17 cellular contexts compared by ENCODE assay signal in genomic region chr9:114200721-114201300, GRCh38. TPM values are rescaled to one million over a fixed set of nuclear protein-coding genes. Genes with fewer than 3 reads are reported as not detected.
DNase-seq lines count a peak whose midpoint lies in the region; ATAC-seq and TF ChIP-seq lines count a peak whose summit lies in the region.
"Had no signal": no experiment of that assay in that cellular context is flagged by ENCODE, and none has a peak within 500 bp of the region (broad histone marks: within the 10 kb centered on the region; RNA-seq: fewer than 3 reads in every experiment).

No MANE protein-coding gene starts in this region.

- TF ChIP-seq CTCF in right atrium auricular region (IDR thresholded peaks at IDR 0.05): no peak
- no peak for TF ChIP-seq CTCF in chondrocyte (IDR thresholded peaks at IDR 0.05)
- no peak for TF ChIP-seq CTCF in smooth muscle cell (IDR thresholded peaks at IDR 0.05; ENCODE audit: borderline replicate concordance, insufficient read depth, poor library complexity, severe bottlenecking)
- no peak for TF ChIP-seq CTCF in GM20000 (IDR thresholded peaks at IDR 0.05; ENCODE audit: extremely low read depth, missing control alignments)

- no peak overlapping the region for H3K4ac ChIP-seq in mesenchymal stem cell (ENCODE audit: low read depth in 1 of 2, low read length in 2 of 2)

- ATAC-seq in left ventricle myocardium superior (no peak), HG02885 (IDR thresholded peaks at IDR 0.05; ENCODE audit: poor library complexity, unreplicated experiment) (no peak)
- ATAC-seq: GM12878 had no signal

- DNase-seq in left ventricle myocardium superior: peak; percentile 15
- DNase-seq in right atrium auricular region (ENCODE audit: low spot score): no peak
- DNase-seq in chondrocyte (ENCODE audit: low spot score): no peak
- DNase-seq in mesenchymal stem cell: peak; percentile 48
- no peak for DNase-seq in smooth muscle cell (lab: John Stamatoyannopoulos, UW; ENCODE audit: unreplicated experiment)
- DNase-seq in GM20000 (ENCODE audit: low spot score): no peak
- DNase-seq in Ammon's horn (ENCODE audit: low spot score): no peak
- DNase-seq: 8988T; AML-193; Calu3; CD4-positive, CD25-positive, alpha-beta regulatory T cell; DMS 273 treated with DMSO at 0.1 percent for 48 hours; DMS79 had no signal

- intact Hi-C loops in left ventricle myocardium superior (cut with micrococcal nuclease): no loop called here

- peaks cover 0 to 10% of the 10 kb centered on the region in 2 donors for H3K4me1 ChIP-seq in right atrium auricular region
- no peaks in the 10 kb centered on the region for H3K4me1 ChIP-seq in mesenchymal stem cell (ENCODE audit: control insufficient read depth, insufficient read depth, low read depth, low read length)
- H3K4me1 ChIP-seq in smooth muscle cell (ENCODE audit: low read depth): peaks cover 9% of the 10 kb centered on the region
- H3K4me1 ChIP-seq: HAP-1 had no signal

- 88% methylated on average over 17 of the region's 17 CpGs for WGBS in mesenchymal stem cell
- whole genome bisulfite sequencing in smooth muscle cell (ENCODE audit: low lambda C conversion rate): 49% methylated on average over 17 of the region's 17 CpGs

- H3K36me3 ChIP-seq in right atrium auricular region (no peaks in the 10 kb centered on the region), mesenchymal stem cell (ENCODE audit: control insufficient read depth in 1 of 2, insufficient read depth in 2 of 2, low read depth in 1 of 2, low read length in 2 of 2) (peaks cover 5 to 84% of the 10 kb centered on the region in 2 experiments), smooth muscle cell (ENCODE audit: low read depth) (no peaks in the 10 kb centered on the region)

- H3K18ac ChIP-seq in mesenchymal stem cell (ENCODE audit: low read depth in 1 of 2, low read length in 2 of 2): no peak overlapping the region

- peaks cover 18% of the 10 kb centered on the region for H3F3A ChIP-seq in smooth muscle cell (ENCODE audit: low read depth)

- H3K23ac ChIP-seq in mesenchymal stem cell (ENCODE audit: low read length in 2 of 2): no peak overlapping the region

- H3K27me3 Mint-ChIP-seq in chondrocyte (ENCODE audit: low read depth): no peaks in the 10 kb centered on the region

- H3K9me3 ChIP-seq in right atrium auricular region (no peaks in the 10 kb centered on the region), mesenchymal stem cell (ENCODE audit: control insufficient read depth, low read length) (no peaks in the 10 kb centered on the region), smooth muscle cell (replicated peaks; ENCODE audit: low read depth) (no peaks in the 10 kb centered on the region)
- H3K9me3 ChIP-seq: BLaER1 treated with 17β-estradiol and CSF1 and Interleukin-3, amounts not matched to agents 10 nM and 100 nM; HAP-1 had no signal

- no peak overlapping the region for H4K8ac ChIP-seq in mesenchymal stem cell (ENCODE audit: low read length)

- peaks cover 18% of the 10 kb centered on the region for H3K36me3 Mint-ChIP-seq in chondrocyte (ENCODE audit: low read depth)
- H3K36me3 Mint-ChIP-seq: CD4-positive, CD25-positive, alpha-beta regulatory T cell had no signal

- H3K4me3 Mint-ChIP-seq in chondrocyte (ENCODE audit: unreplicated experiment): no peak overlapping the region
- H3K4me3 Mint-ChIP-seq: CD4-positive, CD25-positive, alpha-beta regulatory T cell had no signal

- H2BK5ac ChIP-seq in mesenchymal stem cell (ENCODE audit: low read depth, low read length, poor library complexity, severe bottlenecking): no peak overlapping the region

- H3K27ac ChIP-seq in right atrium auricular region: no peak overlapping the region
- no peak overlapping the region for H3K27ac ChIP-seq in mesenchymal stem cell (ENCODE audit: low read length, poor library complexity, severe bottlenecking)
- H3K27ac ChIP-seq in smooth muscle cell (ENCODE audit: low read depth): peak overlapping the region; percentile 95
- H3K27ac ChIP-seq: BLaER1 treated with 17β-estradiol and CSF1 and Interleukin-3, amounts not matched to agents 10 nM and 100 nM had no signal

- H3K4me3 ChIP-seq in right atrium auricular region (no peak overlapping the region), mesenchymal stem cell (ENCODE audit: insufficient read depth in 1 of 2, low read depth in 1 of 2, low read length in 2 of 2) (no peak overlapping the region), smooth muscle cell (no peak overlapping the region)
- H3K4me3 ChIP-seq: BLaER1 treated with 17β-estradiol and CSF1 and Interleukin-3, amounts not matched to agents 10 nM and 100 nM; GM12878; HAP-1 had no signal

- H3K9ac ChIP-seq in mesenchymal stem cell (ENCODE audit: low read length): no peak overlapping the region
- H3K9ac ChIP-seq in smooth muscle cell (ENCODE audit: low read depth): peak overlapping the region; percentile 71
- H3K9ac ChIP-seq: BLaER1 treated with 17β-estradiol and CSF1 and Interleukin-3, amounts not matched to agents 10 nM and 100 nM had no signal

- H3K79me1 ChIP-seq in mesenchymal stem cell (replicated peaks; ENCODE audit: low read length, poor library complexity, severe bottlenecking): peaks cover 6% of the 10 kb centered on the region

- H4K20me1 ChIP-seq in smooth muscle cell (ENCODE audit: low read depth): no peaks in the 10 kb centered on the region

- H2AFZ ChIP-seq in mesenchymal stem cell (ENCODE audit: low read depth, low read length): no peak overlapping the region
- H2AFZ ChIP-seq in smooth muscle cell (ENCODE audit: low read depth): no peak overlapping the region

- H2AK5ac ChIP-seq in mesenchymal stem cell (ENCODE audit: low read length, severe bottlenecking): no peak overlapping the region

- no peak overlapping the region for H2BK15ac ChIP-seq in mesenchymal stem cell (ENCODE audit: low read depth, poor library complexity, severe bottlenecking)

- peak overlapping the region; percentile 82 for H3K27ac Mint-ChIP-seq in chondrocyte (ENCODE audit: unreplicated experiment)
- H3K27ac Mint-ChIP-seq: CD4-positive, CD25-positive, alpha-beta regulatory T cell had no signal

- H3K9me3 Mint-ChIP-seq in chondrocyte (ENCODE audit: low read depth): no peaks in the 10 kb centered on the region
- H3K9me3 Mint-ChIP-seq: CD4-positive, CD25-positive, alpha-beta regulatory T cell had no signal

- no peak overlapping the region for H4K91ac ChIP-seq in mesenchymal stem cell (ENCODE audit: low read length)

- H2BK120ac ChIP-seq in mesenchymal stem cell (ENCODE audit: low read depth, low read length): no peak overlapping the region

- H2BK12ac ChIP-seq in mesenchymal stem cell (ENCODE audit: low read length in 2 of 2): no peak overlapping the region

- no peak overlapping the region for H3K14ac ChIP-seq in mesenchymal stem cell (ENCODE audit: low read length in 2 of 2)

- peaks cover 24% of the 10 kb centered on the region for H3K4me1 Mint-ChIP-seq in chondrocyte (ENCODE audit: low read depth)
- H3K4me1 Mint-ChIP-seq: CD4-positive, CD25-positive, alpha-beta regulatory T cell had no signal

- H3K27me3 ChIP-seq in right atrium auricular region (no peaks in the 10 kb centered on the region), mesenchymal stem cell (ENCODE audit: control insufficient read depth in 1 of 2, insufficient read depth in 1 of 2, low read length in 2 of 2) (no peaks in the 10 kb centered on the region), smooth muscle cell (ENCODE audit: low read depth) (no peaks in the 10 kb centered on the region)
- H3K27me3 ChIP-seq: BLaER1 treated with 17β-estradiol and CSF1 and Interleukin-3, amounts not matched to agents 10 nM and 100 nM had no signal

- H3K4me2 ChIP-seq in mesenchymal stem cell (ENCODE audit: low read length, poor library complexity, severe bottlenecking) (no peak overlapping the region), smooth muscle cell (peak overlapping the region; percentile 54)
- H3K4me2 ChIP-seq: BLaER1 treated with 17β-estradiol and CSF1 and Interleukin-3, amounts not matched to agents 10 nM and 100 nM had no signal

- no peaks in the 10 kb centered on the region for H3K79me2 ChIP-seq in smooth muscle cell (ENCODE audit: low read depth)

RNA-seq across cellular contexts. Expression of gene COL27A1, which starts 45.5 kb away (rescaled TPM):
- total RNA-seq in left ventricle myocardium superior (11.0 TPM), right atrium auricular region (1 to 10 TPM; 1.5 to 2.7 TPM), chondrocyte (45.9 to 52.9 TPM (median 48.5 TPM) in 3 replicates), smooth muscle cell (18.1 and 20.7 TPM in 2 replicates)
- polyA plus RNA-seq in mesenchymal stem cell (2013, experiment 1 of 2): 13.9 TPM
- polyA plus RNA-seq in mesenchymal stem cell (2013, experiment 2 of 2): 12.5 TPM
- 19.9 and 33.5 TPM in 2 replicates for polyA plus RNA-seq in smooth muscle cell
- polyA plus RNA-seq: CD4-positive, CD25-positive, alpha-beta regulatory T cell; GM12878 had no signal

Comparison
In these comparisons a context has a peak if more than half of its experiments do, and no peak if none do; other contexts are left out.
1. DNase-seq: peak in left ventricle myocardium superior (single experiment) and mesenchymal stem cell (single experiment); none in right atrium auricular region (single experiment), chondrocyte (single experiment), smooth muscle cell (single experiment), GM20000 (single experiment) and Ammon's horn (single experiment).